Comparison of ENCODE assay signal across 25 cellular contexts in the genomic region with DNA sequence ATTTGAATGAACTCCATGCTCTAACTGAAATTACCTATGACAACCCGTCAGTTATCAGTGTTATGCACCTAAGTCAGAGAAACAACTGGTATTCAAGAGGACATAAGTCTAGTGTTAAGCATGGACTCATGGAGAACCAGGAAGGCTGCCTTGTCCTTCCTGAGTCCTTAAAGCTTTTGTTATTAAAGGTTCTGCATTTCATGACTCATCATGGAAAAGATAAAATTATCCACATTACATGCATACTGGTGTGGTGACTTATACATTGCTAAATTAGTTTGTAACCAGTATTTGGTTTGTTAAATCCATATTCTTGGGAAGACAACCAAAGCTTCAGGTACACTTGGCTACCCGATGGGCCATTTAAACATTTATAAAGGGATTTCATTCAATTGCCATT. TPM values are rescaled to one million over a fixed set of nuclear protein-coding genes. Genes with fewer than 3 reads are reported as not detected.
DNase-seq lines count a peak whose midpoint lies in the region.
"Had no signal": no experiment of that assay in that cellular context is flagged by ENCODE, and none has a peak within 500 bp of the region (broad histone marks: within the 10 kb centered on the region; RNA-seq: fewer than 3 reads in every experiment).

No MANE protein-coding gene starts in this region.

- H3K9me3 ChIP-seq in mesenchymal stem cell (ENCODE audit: control insufficient read depth, low read length): peaks cover 3% of the 10 kb centered on the region
- H3K9me3 ChIP-seq: HAP-1, tibial artery had no signal

- H3K18ac ChIP-seq in mesenchymal stem cell (ENCODE audit: low read depth in 1 of 2, low read length in 2 of 2): no peak overlapping the region

- no peak overlapping the region for H3K4me2 ChIP-seq in mesenchymal stem cell (ENCODE audit: low read length, poor library complexity, severe bottlenecking)

- H3K14ac ChIP-seq in mesenchymal stem cell (ENCODE audit: low read length in 2 of 2): no peak overlapping the region

- H3K4ac ChIP-seq in mesenchymal stem cell (ENCODE audit: low read depth in 1 of 2, low read length in 2 of 2): no peak overlapping the region

- no peak overlapping the region for H3K4me3 ChIP-seq in mesenchymal stem cell (ENCODE audit: insufficient read depth in 1 of 2, low read depth in 1 of 2, low read length in 2 of 2)
- H3K4me3 ChIP-seq: cardiac muscle cell, HAP-1, psoas muscle, tibial artery had no signal

- H3K27me3 ChIP-seq in mesenchymal stem cell (ENCODE audit: control insufficient read depth in 1 of 2, insufficient read depth in 1 of 2, low read length in 2 of 2): no peaks in the 10 kb centered on the region
- H3K27me3 ChIP-seq: cardiac muscle cell, tibial artery had no signal

- no peak overlapping the region for H3K9ac ChIP-seq in mesenchymal stem cell (ENCODE audit: low read length)

- H2BK5ac ChIP-seq in mesenchymal stem cell (ENCODE audit: low read depth, low read length, poor library complexity, severe bottlenecking): no peak overlapping the region

- no peak overlapping the region for H3K23ac ChIP-seq in mesenchymal stem cell (ENCODE audit: low read length in 2 of 2)

- no peak overlapping the region for H2BK12ac ChIP-seq in mesenchymal stem cell (ENCODE audit: low read length in 2 of 2)

- no peak overlapping the region for H4K8ac ChIP-seq in mesenchymal stem cell (ENCODE audit: low read length)

- H3K36me3 ChIP-seq in mesenchymal stem cell (ENCODE audit: control insufficient read depth in 1 of 2, insufficient read depth in 2 of 2, low read depth in 1 of 2, low read length in 2 of 2): no peaks in the 10 kb centered on the region
- H3K36me3 ChIP-seq: cardiac muscle cell, HAP-1, tibial artery had no signal

- H2BK15ac ChIP-seq in mesenchymal stem cell (ENCODE audit: low read depth, poor library complexity, severe bottlenecking): no peak overlapping the region

- DNase-seq in ELR (ENCODE audit: low read depth) (peak; percentile 86), RPMI7951 (ENCODE audit: low read depth) (peak; percentile 7), dermis blood vessel endothelial cell (peak; percentile 53), mesenchymal stem cell (peak; percentile 56), NCI-H187 (lab: John Stamatoyannopoulos, UW) (no peak), hippocampal formation (lab: John Stamatoyannopoulos, UW) (no peak), Ammon's horn (ENCODE audit: low spot score) (no peak), NCI-H2171 (lab: John Stamatoyannopoulos, UW) (no peak)
- DNase-seq: CD8-positive, alpha-beta T cell; DMS79; head of caudate nucleus; left ventricle myocardium superior; NCI-H1417; NCI-H526 treated with DMSO at 0.1 percent for 48 hours; psoas muscle; stimulated activated CD4-positive, alpha-beta T cell treated with anti-CD3 and anti-CD28 coated beads, Interleukin-4, amount 100 ng/mL, for 1 hour; tibial artery had no signal

- no peak overlapping the region for H2AFZ ChIP-seq in mesenchymal stem cell (ENCODE audit: low read depth, low read length)

- no peaks in the 10 kb centered on the region for H3K79me1 ChIP-seq in mesenchymal stem cell (replicated peaks; ENCODE audit: low read length, poor library complexity, severe bottlenecking)

- no peak overlapping the region for H4K91ac ChIP-seq in mesenchymal stem cell (ENCODE audit: low read length)

- H2BK120ac ChIP-seq in mesenchymal stem cell (ENCODE audit: low read depth, low read length): no peak overlapping the region

- no peak overlapping the region for H2AK5ac ChIP-seq in mesenchymal stem cell (ENCODE audit: low read length, severe bottlenecking)

- no peaks in the 10 kb centered on the region for H3K4me1 ChIP-seq in mesenchymal stem cell (ENCODE audit: control insufficient read depth, insufficient read depth, low read depth, low read length)
- H3K4me1 ChIP-seq: HAP-1, psoas muscle, tibial artery had no signal

- peak overlapping the region; percentile 26 for H3K27ac ChIP-seq in mesenchymal stem cell (ENCODE audit: low read length, poor library complexity, severe bottlenecking)
- H3K27ac ChIP-seq: cardiac muscle cell, psoas muscle, tibial artery had no signal

- WGBS in mesenchymal stem cell: 50% methylated on average over 1 of the region's 2 CpGs

RNA-seq across cellular contexts. Expression of a gene that starts 6.5 kb away (rescaled TPM):
- not detected in 2 replicates for total RNA-seq in RPMI7951 (2014; rRNA removed; shearing (Covaris generic))
- not detected in 2 replicates for total RNA-seq in dermis blood vessel endothelial cell
- polyA plus RNA-seq in mesenchymal stem cell (2013, experiment 1 of 2): not detected
- polyA plus RNA-seq in mesenchymal stem cell (2013, experiment 2 of 2): not detected
- total RNA-seq: activated T-helper 1 cell treated with anti-CD3 and anti-CD28 coated beads, Interleukin-12 subunit alpha, Interleukin-12 subunit beta, Interleukin-2, Interleukin-4 antibody, amounts not matched to agents 30 ng/mL and 10 ng/mL and 1 ng/mL, durations not matched to agents 14 hours and 24 hours and 36 hours; cardiac muscle cell; CD8-positive, alpha-beta T cell; dermis microvascular lymphatic vessel endothelial cell; epithelial cell of proximal tubule; left ventricle myocardium superior; M059J; mucosa of gallbladder; psoas muscle; Right ventricle myocardium inferior had no signal
- polyA plus RNA-seq: cardiac muscle cell, psoas muscle had no signal

RNA-seq across cellular contexts. Expression of a gene that starts 26.4 kb away (rescaled TPM):
- not detected in 2 replicates for total RNA-seq in RPMI7951 (2014; rRNA removed; shearing (Covaris generic))
- total RNA-seq in dermis blood vessel endothelial cell: not detected in 2 replicates
- polyA plus RNA-seq in mesenchymal stem cell (2013, experiment 1 of 2): not detected
- polyA plus RNA-seq in mesenchymal stem cell (2013, experiment 2 of 2): not detected
- total RNA-seq: activated T-helper 1 cell treated with anti-CD3 and anti-CD28 coated beads, Interleukin-12 subunit alpha, Interleukin-12 subunit beta, Interleukin-2, Interleukin-4 antibody, amounts not matched to agents 30 ng/mL and 10 ng/mL and 1 ng/mL, durations not matched to agents 14 hours and 24 hours and 36 hours; cardiac muscle cell; CD8-positive, alpha-beta T cell; dermis microvascular lymphatic vessel endothelial cell; epithelial cell of proximal tubule; left ventricle myocardium superior; M059J; mucosa of gallbladder; psoas muscle; Right ventricle myocardium inferior had no signal
- polyA plus RNA-seq: cardiac muscle cell, psoas muscle had no signal

RNA-seq across cellular contexts. Expression of a gene that starts 45.3 kb away (rescaled TPM):
- total RNA-seq in RPMI7951 (2014; rRNA removed; shearing (Covaris generic)): not detected in 2 replicates
- not detected in 2 replicates for total RNA-seq in dermis blood vessel endothelial cell
- not detected for polyA plus RNA-seq in mesenchymal stem cell (2013, experiment 1 of 2)
- polyA plus RNA-seq in mesenchymal stem cell (2013, experiment 2 of 2): not detected
- total RNA-seq: activated T-helper 1 cell treated with anti-CD3 and anti-CD28 coated beads, Interleukin-12 subunit alpha, Interleukin-12 subunit beta, Interleukin-2, Interleukin-4 antibody, amounts not matched to agents 30 ng/mL and 10 ng/mL and 1 ng/mL, durations not matched to agents 14 hours and 24 hours and 36 hours; cardiac muscle cell; CD8-positive, alpha-beta T cell; dermis microvascular lymphatic vessel endothelial cell; epithelial cell of proximal tubule; left ventricle myocardium superior; M059J; mucosa of gallbladder; psoas muscle; Right ventricle myocardium inferior had no signal
- polyA plus RNA-seq: cardiac muscle cell, psoas muscle had no signal

Comparison
In these comparisons a context has a peak if more than half of its experiments do, and no peak if none do; other contexts are left out.
1. DNase-seq: peak in ELR (single experiment), RPMI7951 (single experiment), dermis blood vessel endothelial cell (single experiment) and mesenchymal stem cell (single experiment); none in NCI-H187 (0 of 2), hippocampal formation (0 of 2), Ammon's horn (single experiment) and NCI-H2171 (single experiment).